ENCODE assay signal across 8 cellular contexts in genomic region chr16:84228321-84228838, GRCh38. TPM values are rescaled to one million over a fixed set of nuclear protein-coding genes. Genes with fewer than 3 reads are reported as not detected.
DNase-seq lines count a peak whose midpoint lies in the region; ATAC-seq and TF ChIP-seq lines count a peak whose summit lies in the region.

No MANE protein-coding gene starts in this region.

- H3K27me3 Mint-ChIP-seq in natural killer cell (ENCODE audit: low read depth in 2 of 2): peaks cover 0 to 12% of the 10 kb centered on the region in 2 donors

- no peak for TF ChIP-seq POLR2A in vagina (IDR thresholded peaks at IDR 0.05)

- H3K4me3 Mint-ChIP-seq in natural killer cell: no peak overlapping the region

- H3K9me3 ChIP-seq in right atrium auricular region: no peaks in the 10 kb centered on the region
- H3K9me3 ChIP-seq in subcutaneous abdominal adipose tissue (ENCODE audit: control insufficient read depth in 5 of 5, low read length in 5 of 5): no peaks in the 10 kb centered on the region
- H3K9me3 ChIP-seq in vagina: no peaks in the 10 kb centered on the region

- H3K27ac ChIP-seq in right atrium auricular region (peak overlapping the region; percentile 45), subcutaneous abdominal adipose tissue (ENCODE audit: low read depth, low read length) (no peak overlapping the region), vagina (no peak overlapping the region)

- H3K4me1 ChIP-seq in right atrium auricular region (peaks cover 0 to 14% of the 10 kb centered on the region in 2 donors), subcutaneous abdominal adipose tissue (ENCODE audit: control insufficient read depth in 5 of 5, insufficient read depth in 5 of 5, low read length in 5 of 5) (peaks cover 5 to 19% (median 12%) of the 10 kb centered on the region in 5 donors), vagina (peaks cover 5% of the 10 kb centered on the region)

- H3K27ac Mint-ChIP-seq in natural killer cell: no peak overlapping the region

- no peak for ATAC-seq in natural killer cell

- no peaks in the 10 kb centered on the region for H3K36me3 Mint-ChIP-seq in natural killer cell

- H3K9ac ChIP-seq in subcutaneous abdominal adipose tissue (ENCODE audit: low read length in 5 of 5): no peak overlapping the region

- H3K4me3 ChIP-seq in right atrium auricular region (peak overlapping the region in 1 of 2 donors; percentile 13), subcutaneous abdominal adipose tissue (ENCODE audit: low read depth in 1 of 5, low read length in 5 of 5) (peak overlapping the region in 4 of 5 donors; percentile 18 to 49 (median 22)), vagina (peak overlapping the region in 1 of 2 donors; percentile 4)

- H3K27me3 ChIP-seq in right atrium auricular region: no peaks in the 10 kb centered on the region
- H3K27me3 ChIP-seq in subcutaneous abdominal adipose tissue (ENCODE audit: control insufficient read depth in 5 of 5, insufficient read depth in 4 of 5, low read length in 5 of 5): no peaks in the 10 kb centered on the region
- no peaks in the 10 kb centered on the region for H3K27me3 ChIP-seq in vagina

- intact Hi-C loops in natural killer cell (cut with micrococcal nuclease): no loop called here
- intact Hi-C loops in vagina (cut with DNase I): no loop called here

- POLR2A ChIA-PET in HEK293T (lab: Yijun Ruan, JAX): no interaction called here

- H3K36me3 ChIP-seq in right atrium auricular region (no peaks in the 10 kb centered on the region), subcutaneous abdominal adipose tissue (ENCODE audit: control insufficient read depth in 5 of 5, insufficient read depth in 5 of 5, low read length in 5 of 5) (no peaks in the 10 kb centered on the region), vagina (no peaks in the 10 kb centered on the region)

- no peaks in the 10 kb centered on the region for H3K4me1 Mint-ChIP-seq in natural killer cell

- no peaks in the 10 kb centered on the region for H3K9me3 Mint-ChIP-seq in natural killer cell

- TF ChIP-seq CTCF in right atrium auricular region (IDR thresholded peaks at IDR 0.05) (no peak), natural killer cell (IDR thresholded peaks at IDR 0.05) (no peak), vagina (IDR thresholded peaks at IDR 0.05) (no peak)

- DNase-seq in HEK293T (ENCODE audit: extremely low spot score): peak; percentile 31
- peak; percentile 37 for DNase-seq in UCSD-AML1 (lab: John Stamatoyannopoulos, UW; ENCODE audit: unreplicated experiment)
- DNase-seq in right atrium auricular region (ENCODE audit: low spot score): peak; percentile 90
- DNase-seq in natural killer cell: no peak
- no peak for DNase-seq in pons (ENCODE audit: low spot score)
- DNase-seq in vagina (ENCODE audit: extremely low spot score in 2 of 2): no peak
- DNase-seq in superior temporal gyrus (ENCODE audit: extremely low spot score): no peak

- CTCF ChIA-PET in HEK293T (lab: Yijun Ruan, JAX): no interaction called here

TF ChIP-seq in HEK293T, 16 proteins besides CTCF, POLR2A, EP300 and RAD21:
- TF ChIP-seq FOXA1 (IDR thresholded peaks at IDR 0.05): no peak
- no peak for TF ChIP-seq HDGF (IDR thresholded peaks at IDR 0.05; ENCODE audit: borderline replicate concordance)
- no peak for TF ChIP-seq ARNT (IDR thresholded peaks at IDR 0.05)
- no peak for TF ChIP-seq CTBP1 (IDR thresholded peaks at IDR 0.05; ENCODE audit: borderline replicate concordance)
- TF ChIP-seq L3MBTL2 (conservative IDR thresholded peaks at IDR 0.05): no peak
- no peak for TF ChIP-seq ELF4 (IDR thresholded peaks at IDR 0.05)
- TF ChIP-seq NFRKB (IDR thresholded peaks at IDR 0.05): no peak
- TF ChIP-seq FOXM1 (IDR thresholded peaks at IDR 0.05; ENCODE audit: borderline replicate concordance): no peak
- no peak for TF ChIP-seq TARDBP (IDR thresholded peaks at IDR 0.05)
- no peak for TF ChIP-seq SP1 (IDR thresholded peaks at IDR 0.05)
- TF ChIP-seq BHLHE40 (IDR thresholded peaks at IDR 0.05; ENCODE audit: borderline replicate concordance): no peak
- TF ChIP-seq SUZ12 (IDR thresholded peaks at IDR 0.05): no peak

RNA-seq across cellular contexts. Expression of gene KCNG4, which starts 11.4 kb away (rescaled TPM):
- total RNA-seq in right atrium auricular region: not detected
- not detected for total RNA-seq in natural killer cell
- total RNA-seq in vagina: not detected

RNA-seq across cellular contexts. Expression of gene ADAD2, which starts 37.4 kb away (rescaled TPM):
- total RNA-seq in right atrium auricular region (under 1 TPM in 1 of 2 donors, not detected in 1; 0.19 TPM), natural killer cell (not detected), vagina (not detected)

RNA-seq across cellular contexts. Expression of gene TAF1C, which starts 41.5 kb away (rescaled TPM):
- total RNA-seq in right atrium auricular region (10 to 100 TPM; 16.2 to 18.4 TPM), natural killer cell (10 to 100 TPM; 89.0 to 97.7 (median 91.9) TPM), vagina (30.2 TPM)

Comparison
In these comparisons a context has a peak if more than half of its experiments do, and no peak if none do; other contexts are left out.
1. DNase-seq: peak in HEK293T (single experiment), UCSD-AML1 (single experiment) and right atrium auricular region (single experiment); none in natural killer cell (single experiment), pons (single experiment), vagina (0 of 2) and superior temporal gyrus (single experiment).
2. H3K27ac ChIP-seq: peak in right atrium auricular region (2 of 2); none in subcutaneous abdominal adipose tissue (single experiment) and vagina (single experiment).